ENCODE assay signal across 8 cellular contexts in the genomic region with DNA sequence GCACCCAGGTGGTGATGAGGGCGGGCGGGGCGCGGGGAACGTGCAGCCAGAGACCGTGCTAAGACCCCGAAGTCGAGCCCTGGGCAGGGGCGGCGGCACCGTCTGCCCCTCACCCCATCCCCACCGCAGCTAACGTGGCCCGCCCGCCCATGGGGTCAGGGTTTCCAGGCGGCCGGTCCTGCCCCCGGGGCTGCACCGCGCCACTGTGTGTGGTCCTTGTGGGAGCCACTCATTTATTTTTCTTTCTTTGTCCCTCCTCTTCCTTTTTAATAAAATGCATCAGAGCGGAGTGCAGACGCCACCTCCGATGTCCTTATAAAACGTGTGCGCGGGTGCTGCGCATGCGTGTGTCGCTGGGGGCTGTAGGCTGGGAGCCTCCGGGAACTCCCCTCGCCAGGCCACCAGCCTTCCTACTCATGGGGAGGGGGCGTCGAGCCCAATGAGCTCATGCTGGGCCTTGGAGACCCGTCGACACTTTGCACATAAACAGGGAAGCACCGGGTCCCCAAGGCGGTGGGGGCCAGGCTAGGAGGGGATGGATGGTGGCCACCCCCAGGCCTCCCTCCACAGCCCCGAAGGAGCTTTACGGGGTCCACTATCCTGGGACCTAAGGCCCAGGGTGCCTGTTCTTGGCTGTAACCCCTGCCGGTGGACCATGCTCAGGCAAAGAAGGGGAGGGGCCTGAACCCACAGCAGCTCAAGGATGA. TPM values are rescaled to one million over a fixed set of nuclear protein-coding genes. Genes with fewer than 3 reads are reported as not detected.
A peak's percentile ranks its signal among the peaks of the same experiment; 100 is the strongest.
DNase-seq lines count a peak whose midpoint lies in the region; ATAC-seq, FAIRE-seq and TF ChIP-seq lines count a peak whose summit lies in the region.

No MANE protein-coding gene starts in this region.

- no peaks in the 10 kb centered on the region for H3K36me3 Mint-ChIP-seq in CD4-positive, alpha-beta T cell (ENCODE audit: low read depth)
- H3K36me3 Mint-ChIP-seq in activated CD8-positive, alpha-beta T cell treated with anti-CD3 and anti-CD28 coated beads, Interleukin-2, amount 10 ng/mL, durations not matched to agents 7 days and 5 days (ENCODE audit: low read depth) = no peaks in the 10 kb centered on the region

- DNase-seq in CD4-positive, alpha-beta T cell = peak in 3 of 10 experiments; percentile 27 to 44 (median 36)
- peak; percentile 18 for DNase-seq in activated CD8-positive, alpha-beta T cell treated with anti-CD3 and anti-CD28 coated beads, Interleukin-2, amount 10 ng/mL, durations not matched to agents 7 days and 5 days
- DNase-seq in Right ventricle myocardium inferior (ENCODE audit: missing footprints) (peak; percentile 89), pancreas (peak in 3 of 6 donors; percentile 25 to 62 (median 56)), ACHN (no peak), HUDEP-2 (lab: John Stamatoyannopoulos, UW; ENCODE audit: unreplicated experiment in 76 of 76) (no peak)

- no peak for FAIRE-seq in pancreas (lab: Jason Lieb, UNC)

- intact Hi-C loops in CD4-positive, alpha-beta T cell (cut with DNase I, micrococcal nuclease) = loop anchor here in 1 of 2 experiments (5.0 to 10.0 kb wide), 4 partner anchors 101 to 767 kb away; a partner anchor contains a TSS
- intact Hi-C loops in Right ventricle myocardium inferior (cut with DNase I) = loop anchor here (10.0 kb wide), 1 partner anchor 103 kb away; no protein-coding TSS in a partner anchor
- intact Hi-C loops in pancreas (cut with DNase I) = no loop called here

- peak overlapping the region; percentile 70 for H3K4me3 Mint-ChIP-seq in CD4-positive, alpha-beta T cell
- H3K4me3 Mint-ChIP-seq in activated CD8-positive, alpha-beta T cell treated with anti-CD3 and anti-CD28 coated beads, Interleukin-2, amount 10 ng/mL, durations not matched to agents 7 days and 5 days = no peak overlapping the region

- H3K36me3 ChIP-seq in pancreas = no peaks in the 10 kb centered on the region

- TF ChIP-seq CTCF in CD4-positive, alpha-beta T cell (IDR thresholded peaks at IDR 0.05) = no peak
- no peak for TF ChIP-seq CTCF in pancreas (IDR thresholded peaks at IDR 0.05)

- no peak for ATAC-seq in CD4-positive, alpha-beta T cell (ENCODE audit: poor library complexity)
- no peak for ATAC-seq in activated CD8-positive, alpha-beta T cell treated with anti-CD3 and anti-CD28 coated beads, Interleukin-2, amount 10 ng/mL, durations not matched to agents 7 days and 5 days
- ATAC-seq in Right ventricle myocardium inferior (peak; percentile 90), pancreas (peak in 3 of 4 donors; percentile 33 to 57 (median 49)), HG02798 (IDR thresholded peaks at IDR 0.05; ENCODE audit: poor library complexity, unreplicated experiment) (no peak), HG03045 (IDR thresholded peaks at IDR 0.05; ENCODE audit: unreplicated experiment) (no peak)

- in situ Hi-C loops in ACHN (cut with HindIII; ENCODE audit: low pct_ligation_motif_present, low pct_unique_long_range_greater_than_20kb, low sequenced_read_pairs) = no loop called here

- H3K27ac ChIP-seq in CD4-positive, alpha-beta T cell (ENCODE audit: low read depth, low read length) = peak overlapping the region; percentile 64
- H3K27ac ChIP-seq in pancreas = no peak overlapping the region

- H3K27me3 ChIP-seq in CD4-positive, alpha-beta T cell (ENCODE audit: control insufficient read depth, insufficient read depth, low read length) = no peaks in the 10 kb centered on the region
- H3K27me3 ChIP-seq in pancreas = no peaks in the 10 kb centered on the region

- POLR2A ChIA-PET in CD4-positive, alpha-beta T cell (lab: Charles Lee) = interaction anchor here (0.9 to 1.4 kb wide), 2 partner anchors 9 to 18 kb away, joined by 3 read pairs; no protein-coding TSS in a partner anchor
- POLR2A ChIA-PET in activated CD8-positive, alpha-beta T cell treated with anti-CD3 and anti-CD28 coated beads, Interleukin-2, amount 10 ng/mL, durations not matched to agents 7 days and 5 days (lab: Charles Lee) = no interaction called here

- peaks cover 35% of the 10 kb centered on the region for H3K4me1 Mint-ChIP-seq in CD4-positive, alpha-beta T cell (ENCODE audit: low read depth)
- H3K4me1 Mint-ChIP-seq in activated CD8-positive, alpha-beta T cell treated with anti-CD3 and anti-CD28 coated beads, Interleukin-2, amount 10 ng/mL, durations not matched to agents 7 days and 5 days (ENCODE audit: low read depth) = peaks cover 11% of the 10 kb centered on the region

- CTCF ChIA-PET in CD4-positive, alpha-beta T cell (lab: Charles Lee) = no interaction called here
- CTCF ChIA-PET in activated CD8-positive, alpha-beta T cell treated with anti-CD3 and anti-CD28 coated beads, Interleukin-2, amount 10 ng/mL, durations not matched to agents 7 days and 5 days (lab: Charles Lee) = no interaction called here

- no peaks in the 10 kb centered on the region for H3K9me3 Mint-ChIP-seq in CD4-positive, alpha-beta T cell
- H3K9me3 Mint-ChIP-seq in activated CD8-positive, alpha-beta T cell treated with anti-CD3 and anti-CD28 coated beads, Interleukin-2, amount 10 ng/mL, durations not matched to agents 7 days and 5 days (ENCODE audit: insufficient read depth) = no peaks in the 10 kb centered on the region

- H3K27me3 Mint-ChIP-seq in CD4-positive, alpha-beta T cell = no peaks in the 10 kb centered on the region
- H3K27me3 Mint-ChIP-seq in activated CD8-positive, alpha-beta T cell treated with anti-CD3 and anti-CD28 coated beads, Interleukin-2, amount 10 ng/mL, durations not matched to agents 7 days and 5 days (ENCODE audit: low read depth) = no peaks in the 10 kb centered on the region

- peak overlapping the region; percentile 87 for H3K27ac Mint-ChIP-seq in CD4-positive, alpha-beta T cell
- H3K27ac Mint-ChIP-seq in activated CD8-positive, alpha-beta T cell treated with anti-CD3 and anti-CD28 coated beads, Interleukin-2, amount 10 ng/mL, durations not matched to agents 7 days and 5 days = peak overlapping the region; percentile 68

- peak overlapping the region in 2 of 4 donors; percentile 24 to 39 for H3K4me3 ChIP-seq in pancreas

- H3K4me1 ChIP-seq in pancreas = no peaks in the 10 kb centered on the region

- 69 to 71% methylated on average over 36 to 40 of the region's 40 CpGs for WGBS in pancreas, 2 donors

- H3K9me3 ChIP-seq in CD4-positive, alpha-beta T cell (ENCODE audit: control insufficient read depth, low read length) = no peaks in the 10 kb centered on the region
- H3K9me3 ChIP-seq in pancreas = no peaks in the 10 kb centered on the region

RNA-seq across cellular contexts. Expression of a gene that starts 59.9 kb away (rescaled TPM):
- total RNA-seq in CD4-positive, alpha-beta T cell = not detected
- not detected for total RNA-seq in activated CD8-positive, alpha-beta T cell treated with anti-CD3 and anti-CD28 coated beads, Interleukin-2, amount 10 ng/mL, durations not matched to agents 7 days and 5 days
- total RNA-seq in Right ventricle myocardium inferior (0.73 TPM), pancreas (1 to 10 TPM in 5 of 6 donors, under 1 TPM in 1; 0.72 to 2.9 (median 2.1) TPM)
- polyA plus RNA-seq in pancreas = 1 to 10 TPM in 1 of 2 donors, under 1 TPM in 1; 0.80 to 1.4 TPM

Comparison
In these comparisons a context has a peak if more than half of its experiments do, and no peak if none do; other contexts are left out.
1. ATAC-seq: peak in Right ventricle myocardium inferior (single experiment) and pancreas (3 of 4); none in CD4-positive, alpha-beta T cell (single experiment), activated CD8-positive, alpha-beta T cell treated with anti-CD3 and anti-CD28 coated beads, Interleukin-2, amount 10 ng/mL, durations not matched to agents 7 days and 5 days (single experiment), HG02798 (single experiment) and HG03045 (single experiment).
2. DNase-seq: peak in activated CD8-positive, alpha-beta T cell treated with anti-CD3 and anti-CD28 coated beads, Interleukin-2, amount 10 ng/mL, durations not matched to agents 7 days and 5 days (single experiment) and Right ventricle myocardium inferior (single experiment); none in ACHN (single experiment) and HUDEP-2 (0 of 76).